In the genomic region with DNA sequence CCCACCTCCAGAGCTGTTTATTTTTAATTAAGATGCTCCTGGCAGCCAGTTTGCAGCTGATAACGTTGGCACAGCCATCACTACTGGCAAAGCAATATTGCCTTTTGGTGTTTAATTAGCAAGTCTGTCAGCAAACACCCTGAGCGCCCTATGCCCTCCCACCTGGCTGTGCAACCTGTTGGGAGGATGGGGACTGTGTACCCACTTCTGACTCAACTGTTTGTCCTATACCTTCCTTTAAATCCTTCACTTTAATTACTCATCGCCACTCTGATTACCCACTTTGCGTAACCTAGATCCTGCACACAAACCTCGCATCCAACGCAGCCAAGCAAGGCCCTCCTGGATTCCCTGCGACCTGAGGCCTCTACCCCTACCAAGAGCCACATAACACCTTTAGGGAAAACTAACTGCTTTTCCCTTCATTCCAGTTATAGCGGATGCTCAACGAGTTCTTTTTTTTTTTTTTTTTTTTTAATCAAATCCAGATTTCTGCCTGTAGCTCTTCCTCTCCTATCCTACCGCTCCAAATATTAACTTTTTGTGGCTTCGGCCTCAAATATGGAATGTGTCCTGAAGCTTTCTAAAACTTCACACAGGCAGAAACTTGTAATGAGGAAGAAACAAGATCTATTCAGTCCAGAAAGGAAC, we compare ENCODE assay signal across 1 cellular context.
TF ChIP-seq lines count a peak whose summit lies in the region.

No MANE protein-coding gene starts in this region.

TF ChIP-seq in GM12878, 131 proteins besides CTCF, POLR2A, EP300 and RAD21 (continued from another document):
- TF ChIP-seq, protein P1, sequence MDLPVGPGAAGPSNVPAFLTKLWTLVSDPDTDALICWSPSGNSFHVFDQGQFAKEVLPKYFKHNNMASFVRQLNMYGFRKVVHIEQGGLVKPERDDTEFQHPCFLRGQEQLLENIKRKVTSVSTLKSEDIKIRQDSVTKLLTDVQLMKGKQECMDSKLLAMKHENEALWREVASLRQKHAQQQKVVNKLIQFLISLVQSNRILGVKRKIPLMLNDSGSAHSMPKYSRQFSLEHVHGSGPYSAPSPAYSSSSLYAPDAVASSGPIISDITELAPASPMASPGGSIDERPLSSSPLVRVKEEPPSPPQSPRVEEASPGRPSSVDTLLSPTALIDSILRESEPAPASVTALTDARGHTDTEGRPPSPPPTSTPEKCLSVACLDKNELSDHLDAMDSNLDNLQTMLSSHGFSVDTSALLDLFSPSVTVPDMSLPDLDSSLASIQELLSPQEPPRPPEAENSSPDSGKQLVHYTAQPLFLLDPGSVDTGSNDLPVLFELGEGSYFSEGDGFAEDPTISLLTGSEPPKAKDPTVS (IDR thresholded peaks at IDR 0.05; ENCODE audit: low read depth, low read length): no peak
- no peak for TF ChIP-seq LARP7 (IDR thresholded peaks at IDR 0.05)
- TF ChIP-seq, protein P2, sequence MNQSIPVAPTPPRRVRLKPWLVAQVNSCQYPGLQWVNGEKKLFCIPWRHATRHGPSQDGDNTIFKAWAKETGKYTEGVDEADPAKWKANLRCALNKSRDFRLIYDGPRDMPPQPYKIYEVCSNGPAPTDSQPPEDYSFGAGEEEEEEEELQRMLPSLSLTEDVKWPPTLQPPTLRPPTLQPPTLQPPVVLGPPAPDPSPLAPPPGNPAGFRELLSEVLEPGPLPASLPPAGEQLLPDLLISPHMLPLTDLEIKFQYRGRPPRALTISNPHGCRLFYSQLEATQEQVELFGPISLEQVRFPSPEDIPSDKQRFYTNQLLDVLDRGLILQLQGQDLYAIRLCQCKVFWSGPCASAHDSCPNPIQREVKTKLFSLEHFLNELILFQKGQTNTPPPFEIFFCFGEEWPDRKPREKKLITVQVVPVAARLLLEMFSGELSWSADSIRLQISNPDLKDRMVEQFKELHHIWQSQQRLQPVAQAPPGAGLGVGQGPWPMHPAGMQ (IDR thresholded peaks at IDR 0.05; ENCODE audit: borderline replicate concordance): no peak
- TF ChIP-seq, protein P3, sequence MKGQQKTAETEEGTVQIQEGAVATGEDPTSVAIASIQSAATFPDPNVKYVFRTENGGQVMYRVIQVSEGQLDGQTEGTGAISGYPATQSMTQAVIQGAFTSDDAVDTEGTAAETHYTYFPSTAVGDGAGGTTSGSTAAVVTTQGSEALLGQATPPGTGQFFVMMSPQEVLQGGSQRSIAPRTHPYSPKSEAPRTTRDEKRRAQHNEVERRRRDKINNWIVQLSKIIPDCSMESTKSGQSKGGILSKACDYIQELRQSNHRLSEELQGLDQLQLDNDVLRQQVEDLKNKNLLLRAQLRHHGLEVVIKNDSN (IDR thresholded peaks at IDR 0.05; ENCODE audit: borderline replicate concordance, extremely low read length, insufficient read depth, low read depth, low read length): no peak
- TF ChIP-seq ZNF274 (IDR thresholded peaks at IDR 0.05; ENCODE audit: insufficient read depth, insufficient read length): no peak
- TF ChIP-seq, protein P4, sequence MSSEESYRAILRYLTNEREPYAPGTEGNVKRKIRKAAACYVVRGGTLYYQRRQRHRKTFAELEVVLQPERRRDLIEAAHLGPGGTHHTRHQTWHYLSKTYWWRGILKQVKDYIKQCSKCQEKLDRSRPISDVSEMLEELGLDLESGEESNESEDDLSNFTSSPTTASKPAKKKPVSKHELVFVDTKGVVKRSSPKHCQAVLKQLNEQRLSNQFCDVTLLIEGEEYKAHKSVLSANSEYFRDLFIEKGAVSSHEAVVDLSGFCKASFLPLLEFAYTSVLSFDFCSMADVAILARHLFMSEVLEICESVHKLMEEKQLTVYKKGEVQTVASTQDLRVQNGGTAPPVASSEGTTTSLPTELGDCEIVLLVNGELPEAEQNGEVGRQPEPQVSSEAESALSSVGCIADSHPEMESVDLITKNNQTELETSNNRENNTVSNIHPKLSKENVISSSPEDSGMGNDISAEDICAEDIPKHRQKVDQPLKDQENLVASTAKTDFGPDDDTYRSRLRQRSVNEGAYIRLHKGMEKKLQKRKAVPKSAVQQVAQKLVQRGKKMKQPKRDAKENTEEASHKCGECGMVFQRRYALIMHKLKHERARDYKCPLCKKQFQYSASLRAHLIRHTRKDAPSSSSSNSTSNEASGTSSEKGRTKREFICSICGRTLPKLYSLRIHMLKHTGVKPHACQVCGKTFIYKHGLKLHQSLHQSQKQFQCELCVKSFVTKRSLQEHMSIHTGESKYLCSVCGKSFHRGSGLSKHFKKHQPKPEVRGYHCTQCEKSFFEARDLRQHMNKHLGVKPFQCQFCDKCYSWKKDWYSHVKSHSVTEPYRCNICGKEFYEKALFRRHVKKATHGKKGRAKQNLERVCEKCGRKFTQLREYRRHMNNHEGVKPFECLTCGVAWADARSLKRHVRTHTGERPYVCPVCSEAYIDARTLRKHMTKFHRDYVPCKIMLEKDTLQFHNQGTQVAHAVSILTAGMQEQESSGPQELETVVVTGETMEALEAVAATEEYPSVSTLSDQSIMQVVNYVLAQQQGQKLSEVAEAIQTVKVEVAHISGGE (CRISPR knock-in tag; IDR thresholded peaks at IDR 0.05): no peak
- TF ChIP-seq, protein P5, sequence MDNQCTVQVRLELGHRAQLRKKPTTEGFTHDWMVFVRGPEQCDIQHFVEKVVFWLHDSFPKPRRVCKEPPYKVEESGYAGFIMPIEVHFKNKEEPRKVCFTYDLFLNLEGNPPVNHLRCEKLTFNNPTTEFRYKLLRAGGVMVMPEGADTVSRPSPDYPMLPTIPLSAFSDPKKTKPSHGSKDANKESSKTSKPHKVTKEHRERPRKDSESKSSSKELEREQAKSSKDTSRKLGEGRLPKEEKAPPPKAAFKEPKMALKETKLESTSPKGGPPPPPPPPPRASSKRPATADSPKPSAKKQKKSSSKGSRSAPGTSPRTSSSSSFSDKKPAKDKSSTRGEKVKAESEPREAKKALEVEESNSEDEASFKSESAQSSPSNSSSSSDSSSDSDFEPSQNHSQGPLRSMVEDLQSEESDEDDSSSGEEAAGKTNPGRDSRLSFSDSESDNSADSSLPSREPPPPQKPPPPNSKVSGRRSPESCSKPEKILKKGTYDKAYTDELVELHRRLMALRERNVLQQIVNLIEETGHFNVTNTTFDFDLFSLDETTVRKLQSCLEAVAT (IDR thresholded peaks at IDR 0.05): no peak
